Comparison of ENCODE assay signal across 30 cellular contexts in the genomic region with DNA sequence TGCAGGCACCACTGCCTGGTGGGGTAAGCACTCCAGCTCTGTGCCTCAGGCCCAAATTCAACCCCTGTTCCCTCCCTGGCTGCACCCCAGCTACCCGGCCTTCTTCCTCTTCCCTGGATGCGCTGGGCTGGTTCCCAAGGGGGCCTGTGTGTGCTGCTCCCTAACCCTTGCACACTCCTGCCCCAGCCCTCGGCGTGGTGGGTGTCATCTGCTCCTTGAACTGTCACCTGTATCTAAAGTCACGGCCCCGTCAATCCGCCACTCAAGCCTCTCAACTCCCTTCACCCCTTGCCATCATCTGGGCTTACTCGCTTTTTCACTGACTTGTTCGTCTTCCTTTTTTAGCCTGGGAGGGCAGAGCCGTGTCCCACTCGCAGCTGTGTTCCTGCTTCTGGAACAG.
"Had no signal": no experiment of that assay in that cellular context is flagged by ENCODE, and none has a peak within 500 bp of the region (broad histone marks: within the 10 kb centered on the region; RNA-seq: fewer than 3 reads in every experiment).

No MANE protein-coding gene starts in this region.

- H3K27me3 ChIP-seq: adrenal gland, body of pancreas, brain microvascular endothelial cell, breast epithelium had no signal

- H3K27me3 Mint-ChIP-seq: activated B cell treated with CpG ODN at 0.5 μM for 24 hours; activated CD4-positive, alpha-beta memory T cell treated with anti-CD3 and anti-CD28 coated beads for 36 hours; activated CD4-positive, alpha-beta T cell treated with anti-CD3 and anti-CD28 coated beads, Interleukin-2, amount 10 ng/mL, durations not matched to agents 24 days and 14 days; activated naive CD4-positive, alpha-beta T cell treated with anti-CD3 and anti-CD28 coated beads, Interleukin-2, amount 10 ng/mL, durations not matched to agents 7 days and 5 days; activated T-helper 17 cell treated with anti-CD3 and anti-CD28 coated beads, Interleukin-2, amount 50 U/mL, for 72 hours; T-helper 17 cell had no signal

- H3K27ac Mint-ChIP-seq: activated B cell treated with CpG ODN at 0.5 μM for 24 hours; activated CD4-positive, alpha-beta memory T cell treated with anti-CD3 and anti-CD28 coated beads for 36 hours; activated CD4-positive, alpha-beta T cell treated with anti-CD3 and anti-CD28 coated beads, Interleukin-2, amount 10 ng/mL, durations not matched to agents 24 days and 14 days; activated CD8-positive, alpha-beta T cell treated with anti-CD3 and anti-CD28 coated beads for 36 hours; activated naive CD4-positive, alpha-beta T cell treated with anti-CD3 and anti-CD28 coated beads, Interleukin-2, amount 10 ng/mL, durations not matched to agents 7 days and 5 days; activated naive CD4-positive, alpha-beta T cell treated with anti-CD3 and anti-CD28 coated beads, Interleukin-2, amount 50 U/mL, for 24 hours; activated naive CD8-positive, alpha-beta T cell treated with anti-CD3 and anti-CD28 coated beads for 36 hours; activated T-cell treated with anti-CD3 and anti-CD28 coated beads, Interleukin-2, amount 50 U/mL, for 72 hours; activated T-helper 1 cell treated with anti-CD3 and anti-CD28 coated beads, Interleukin-12 subunit alpha, Interleukin-12 subunit beta, Interleukin-2, Interleukin-4 antibody, amounts not matched to agents 30 ng/mL and 10 ng/mL and 1 ng/mL, durations not matched to agents 14 hours and 24 hours and 36 hours; activated T-helper 17 cell treated with anti-CD3 and anti-CD28 coated beads, Interleukin-2, amount 50 U/mL, for 72 hours; T-cell; T-helper 17 cell had no signal

- H3K4me1 ChIP-seq: adrenal gland, body of pancreas, breast epithelium had no signal

- H3K4me3 ChIP-seq: adrenal gland, body of pancreas, breast epithelium had no signal

- H3K9me3 ChIP-seq: adrenal gland, body of pancreas, breast epithelium had no signal

- H3K4me1 Mint-ChIP-seq: activated B cell treated with CpG ODN at 0.5 μM for 24 hours; activated CD4-positive, alpha-beta T cell treated with anti-CD3 and anti-CD28 coated beads, Interleukin-2, amount 10 ng/mL, durations not matched to agents 24 days and 14 days; activated naive CD4-positive, alpha-beta T cell treated with anti-CD3 and anti-CD28 coated beads, Interleukin-2, amount 10 ng/mL, durations not matched to agents 7 days and 5 days; activated naive CD4-positive, alpha-beta T cell treated with anti-CD3 and anti-CD28 coated beads, Interleukin-2, amount 50 U/mL, for 24 hours; activated naive CD8-positive, alpha-beta T cell treated with anti-CD3 and anti-CD28 coated beads for 36 hours; activated T-helper 17 cell treated with anti-CD3 and anti-CD28 coated beads, Interleukin-2, amount 50 U/mL, for 72 hours; T-cell; T-helper 17 cell had no signal

- ATAC-seq: activated CD8-positive, alpha-beta T cell treated with anti-CD3 and anti-CD28 coated beads for 36 hours; activated T-cell treated with anti-CD3 and anti-CD28 coated beads, Interleukin-2, amount 50 U/mL, for 4 hours; activated T-cell treated with anti-CD3 and anti-CD28 coated beads, Interleukin-2, amount 50 U/mL, for 72 hours; activated T-helper 17 cell treated with anti-CD3 and anti-CD28 coated beads, Interleukin-2, amount 50 U/mL, for 72 hours; body of pancreas; T-cell; T-helper 17 cell had no signal

- H3K27ac ChIP-seq: body of pancreas, brain microvascular endothelial cell, breast epithelium, VCaP had no signal

- H3K36me3 Mint-ChIP-seq: activated CD4-positive, alpha-beta memory T cell treated with anti-CD3 and anti-CD28 coated beads for 36 hours; activated naive CD4-positive, alpha-beta T cell treated with anti-CD3 and anti-CD28 coated beads, Interleukin-2, amount 10 ng/mL, durations not matched to agents 7 days and 5 days; activated naive CD4-positive, alpha-beta T cell treated with anti-CD3 and anti-CD28 coated beads, Interleukin-2, amount 50 U/mL, for 24 hours; activated naive CD8-positive, alpha-beta T cell treated with anti-CD3 and anti-CD28 coated beads for 36 hours; T-cell had no signal

- H3K4me3 Mint-ChIP-seq: activated B cell treated with CpG ODN at 0.5 μM for 24 hours; activated CD4-positive, alpha-beta memory T cell treated with anti-CD3 and anti-CD28 coated beads for 36 hours; activated CD4-positive, alpha-beta T cell treated with anti-CD3 and anti-CD28 coated beads, Interleukin-2, amount 10 ng/mL, durations not matched to agents 24 days and 14 days; activated CD8-positive, alpha-beta T cell treated with anti-CD3 and anti-CD28 coated beads for 36 hours; activated naive CD4-positive, alpha-beta T cell treated with anti-CD3 and anti-CD28 coated beads, Interleukin-2, amount 10 ng/mL, durations not matched to agents 7 days and 5 days; activated naive CD4-positive, alpha-beta T cell treated with anti-CD3 and anti-CD28 coated beads, Interleukin-2, amount 50 U/mL, for 24 hours; activated naive CD8-positive, alpha-beta T cell treated with anti-CD3 and anti-CD28 coated beads for 36 hours; activated T-cell treated with anti-CD3 and anti-CD28 coated beads, Interleukin-2, amount 50 U/mL, for 4 hours; activated T-cell treated with anti-CD3 and anti-CD28 coated beads, Interleukin-2, amount 50 U/mL, for 72 hours; activated T-helper 1 cell treated with anti-CD3 and anti-CD28 coated beads, Interleukin-12 subunit alpha, Interleukin-12 subunit beta, Interleukin-2, Interleukin-4 antibody, amounts not matched to agents 30 ng/mL and 10 ng/mL and 1 ng/mL, durations not matched to agents 14 hours and 24 hours and 36 hours; activated T-helper 17 cell treated with anti-CD3 and anti-CD28 coated beads, Interleukin-2, amount 50 U/mL, for 72 hours; T-cell; T-helper 17 cell had no signal

- H3K36me3 ChIP-seq: adrenal gland, brain microvascular endothelial cell, breast epithelium had no signal

- DNase-seq: activated B cell treated with CpG ODN at 0.5 μM for 24 hours; activated CD4-positive, alpha-beta memory T cell treated with anti-CD3 and anti-CD28 coated beads for 36 hours; activated CD4-positive, alpha-beta T cell treated with anti-CD3 and anti-CD28 coated beads for 4 hours; activated CD4-positive, alpha-beta T cell treated with anti-CD3 and anti-CD28 coated beads, Interleukin-2, amount 10 ng/mL, durations not matched to agents 24 days and 14 days; activated CD4-positive, alpha-beta T cell treated with anti-CD3 and anti-CD28 coated beads, Interleukin-2, amount 50 U/mL, for 1 hour; activated CD4-positive, alpha-beta T cell treated with anti-CD3 and anti-CD28 coated beads, Interleukin-2, amount 50 U/mL, for 4 hours; activated CD4-positive, CD25-positive, alpha-beta regulatory T cell treated with anti-CD3 and anti-CD28 coated beads, Interleukin-2, amount 50 U/mL, for 72 hours; activated CD8-positive, alpha-beta memory T cell treated with anti-CD3 and anti-CD28 coated beads, Interleukin-2, amount 50 U/mL, for 4 hours; activated CD8-positive, alpha-beta T cell treated with anti-CD3 and anti-CD28 coated beads for 36 hours; activated effector memory CD4-positive, alpha-beta T cell treated with anti-CD3 and anti-CD28 coated beads, Interleukin-2, amount 50 U/mL, for 16 hours; activated naive CD4-positive, alpha-beta T cell treated with anti-CD3 and anti-CD28 coated beads, Interleukin-2, amount 10 ng/mL, durations not matched to agents 7 days and 5 days; activated naive CD4-positive, alpha-beta T cell treated with Interleukin-2 at 50 U/mL for 16 hours; activated naive CD8-positive, alpha-beta T cell treated with anti-CD3 and anti-CD28 coated beads for 36 hours; activated T-cell treated with anti-CD3 and anti-CD28 coated beads for 4 hours; activated T-cell treated with anti-CD3 and anti-CD28 coated beads, Interleukin-2, amount 50 U/mL, for 1 hour; activated T-cell treated with anti-CD3 and anti-CD28 coated beads, Interleukin-2, amount 50 U/mL, for 4 hours; activated T-cell treated with anti-CD3 and anti-CD28 coated beads, Interleukin-2, amount 50 U/mL, for 72 hours; amniotic stem cell; aorta; body of pancreas; brain microvascular endothelial cell; central memory CD4-positive, alpha-beta T cell; T-cell; T-helper 17 cell had no signal

- H3K9me3 Mint-ChIP-seq: activated B cell treated with CpG ODN at 0.5 μM for 24 hours; activated CD4-positive, alpha-beta memory T cell treated with anti-CD3 and anti-CD28 coated beads for 36 hours; activated CD4-positive, alpha-beta T cell treated with anti-CD3 and anti-CD28 coated beads, Interleukin-2, amount 10 ng/mL, durations not matched to agents 24 days and 14 days; activated CD8-positive, alpha-beta T cell treated with anti-CD3 and anti-CD28 coated beads for 36 hours; activated naive CD4-positive, alpha-beta T cell treated with anti-CD3 and anti-CD28 coated beads, Interleukin-2, amount 10 ng/mL, durations not matched to agents 7 days and 5 days; activated naive CD4-positive, alpha-beta T cell treated with anti-CD3 and anti-CD28 coated beads, Interleukin-2, amount 50 U/mL, for 24 hours; activated naive CD8-positive, alpha-beta T cell treated with anti-CD3 and anti-CD28 coated beads for 36 hours; activated T-cell treated with anti-CD3 and anti-CD28 coated beads, Interleukin-2, amount 50 U/mL, for 4 hours; activated T-cell treated with anti-CD3 and anti-CD28 coated beads, Interleukin-2, amount 50 U/mL, for 72 hours; activated T-helper 1 cell treated with anti-CD3 and anti-CD28 coated beads, Interleukin-12 subunit alpha, Interleukin-12 subunit beta, Interleukin-2, Interleukin-4 antibody, amounts not matched to agents 30 ng/mL and 10 ng/mL and 1 ng/mL, durations not matched to agents 14 hours and 24 hours and 36 hours; activated T-helper 17 cell treated with anti-CD3 and anti-CD28 coated beads, Interleukin-2, amount 50 U/mL, for 72 hours; T-cell had no signal
